ENCODE assay signal across 8 cellular contexts in the genomic region with DNA sequence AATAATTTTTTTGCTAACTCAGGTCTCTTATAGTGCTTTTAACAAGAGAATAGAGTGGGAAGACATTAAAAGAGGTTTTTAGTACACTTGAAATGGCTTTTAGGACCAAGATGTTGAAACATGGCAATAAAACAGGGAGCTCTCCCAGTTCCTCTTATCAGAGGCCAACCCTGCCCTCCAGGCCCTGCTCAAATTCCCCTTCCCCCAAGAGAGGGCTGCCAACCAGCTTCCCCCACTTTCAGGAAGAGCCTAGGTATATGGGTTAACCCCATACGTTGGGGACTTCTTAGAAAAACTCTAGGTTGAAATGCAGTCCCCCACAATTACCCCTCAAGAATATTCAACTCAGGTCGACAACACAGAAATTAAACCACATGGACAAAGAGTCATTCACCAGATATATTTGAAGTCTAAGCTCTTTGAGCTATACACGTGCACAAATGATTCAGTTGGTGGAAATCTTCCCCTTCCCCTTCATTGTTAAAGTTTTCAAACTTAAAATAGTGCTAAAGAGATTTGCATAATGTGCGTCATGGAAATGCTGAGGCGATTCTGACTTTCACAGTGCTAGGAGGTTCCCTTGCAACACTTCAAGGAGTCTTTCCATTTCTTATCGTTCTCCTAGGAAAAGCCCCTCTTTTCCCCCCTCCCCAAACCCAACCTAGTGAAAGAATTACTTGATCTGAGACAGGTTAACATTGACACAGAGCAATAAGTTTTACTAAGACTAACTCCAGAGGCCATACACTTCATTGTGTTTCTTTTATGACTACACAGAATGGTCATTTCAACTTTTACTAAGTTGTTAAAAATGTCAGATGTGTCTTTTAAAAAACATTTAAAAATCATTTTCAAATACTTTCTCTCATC. TPM values are rescaled to one million over a fixed set of nuclear protein-coding genes. Genes with fewer than 3 reads are reported as not detected.
DNase-seq lines count a peak whose midpoint lies in the region; ATAC-seq and TF ChIP-seq lines count a peak whose summit lies in the region.

No MANE protein-coding gene starts in this region.

- peaks cover 2% of the 10 kb centered on the region for H3K27me3 Mint-ChIP-seq in glutamatergic neuron (ENCODE audit: unreplicated experiment)

- no peaks in the 10 kb centered on the region for H3K36me3 ChIP-seq in brain microvascular endothelial cell (replicated peaks)

- no peaks in the 10 kb centered on the region for H3K27me3 ChIP-seq in brain microvascular endothelial cell (replicated peaks)

- H3K27ac Mint-ChIP-seq in glutamatergic neuron (ENCODE audit: unreplicated experiment), result no peak overlapping the region

- H3K4me3 ChIP-seq in brain microvascular endothelial cell (ENCODE audit: low read depth, low read length), result no peak overlapping the region

- in situ Hi-C loops in brain microvascular endothelial cell (cut with HindIII; ENCODE audit: low pct_ligation_motif_present, low sequenced_read_pairs) (no loop called here), ACHN (cut with HindIII; ENCODE audit: low pct_ligation_motif_present, low pct_unique_long_range_greater_than_20kb, low sequenced_read_pairs) (no loop called here)

- DNase-seq in germinal center (ENCODE audit: low spot score) (peak; percentile 39), glutamatergic neuron (no peak), brain microvascular endothelial cell (no peak), ACHN (no peak)
- no peak for DNase-seq in central memory CD4-positive, alpha-beta T cell

- H3K4me3 Mint-ChIP-seq in glutamatergic neuron (ENCODE audit: unreplicated experiment), result no peak overlapping the region

- peaks cover 2% of the 10 kb centered on the region for H3K9me3 Mint-ChIP-seq in glutamatergic neuron (ENCODE audit: unreplicated experiment)

- TF ChIP-seq CTCF in glutamatergic neuron (IDR thresholded peaks at IDR 0.05; ENCODE audit: partially characterized antibody, unreplicated experiment) (no peak), brain microvascular endothelial cell (IDR thresholded peaks at IDR 0.05; ENCODE audit: low read depth, low read length, missing control alignments) (no peak)

- no peaks in the 10 kb centered on the region for H3K4me1 Mint-ChIP-seq in glutamatergic neuron (ENCODE audit: low read depth, unreplicated experiment)

- ATAC-seq in GM18861 (IDR thresholded peaks at IDR 0.05; ENCODE audit: unreplicated experiment) (peak; percentile 54), GM21515 (IDR thresholded peaks at IDR 0.05; ENCODE audit: unreplicated experiment) (peak; percentile 56), HG03457 (IDR thresholded peaks at IDR 0.05; ENCODE audit: unreplicated experiment) (peak; percentile 61)

- no peak overlapping the region for H3K27ac ChIP-seq in brain microvascular endothelial cell

- H3K36me3 Mint-ChIP-seq in glutamatergic neuron (ENCODE audit: unreplicated experiment), result no peaks in the 10 kb centered on the region

RNA-seq across cellular contexts. Expression of a gene that starts 49.8 kb away (rescaled TPM):
- 1.2 TPM for total RNA-seq in glutamatergic neuron (ENCODE audit: unreplicated experiment)
